21 cellular contexts compared by ENCODE assay signal in the genomic region with DNA sequence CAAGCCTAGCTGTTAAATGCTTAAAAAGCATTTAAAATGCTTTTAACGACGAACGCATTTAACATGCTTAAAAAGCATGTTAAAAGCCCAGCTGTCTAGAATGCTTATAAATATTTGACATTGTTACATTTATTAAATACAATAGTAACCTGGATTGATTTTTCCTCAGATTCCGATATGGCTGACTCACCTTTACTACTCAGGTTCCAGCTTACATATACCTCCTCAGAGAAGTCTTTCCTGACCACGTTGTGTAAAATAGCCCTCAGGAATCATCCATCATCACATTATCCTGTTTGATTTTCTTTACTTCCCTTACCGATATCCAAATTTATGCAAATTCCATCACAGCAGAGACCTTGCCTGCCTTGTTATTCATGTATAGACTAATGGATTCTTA.
DNase-seq lines count a peak whose midpoint lies in the region; ATAC-seq, FAIRE-seq and TF ChIP-seq lines count a peak whose summit lies in the region.
"Had no signal": no experiment of that assay in that cellular context is flagged by ENCODE, and none has a peak within 500 bp of the region (broad histone marks: within the 10 kb centered on the region; RNA-seq: fewer than 3 reads in every experiment).

No MANE protein-coding gene starts in this region.

- FAIRE-seq in islet of Langerhans (lab: Jason Lieb, UNC): peak; percentile 43
- FAIRE-seq: A549, GM12891, GM18507 had no signal

- TF ChIP-seq CTCF in RWPE2 (IDR thresholded peaks at IDR 0.05; ENCODE audit: poor library complexity, severe bottlenecking): no peak

- 0 out of 3 replicates have a peak, but pooled peaks have one; percentile 23 for ATAC-seq in RWPE2 (ENCODE audit: low read depth)
- ATAC-seq in HG03571 (IDR thresholded peaks at IDR 0.05; ENCODE audit: unreplicated experiment): no peak
- ATAC-seq: A549, GM23338, HCT116 had no signal

- peak; percentile 12 to 26 for DNase-seq in NCI-H526 (lab: John Stamatoyannopoulos, UW)
- no peak for DNase-seq in RWPE2 (ENCODE audit: low spot score)
- DNase-seq in activated effector memory CD4-positive, alpha-beta T cell treated with Interleukin-2 at 50 U/mL for 16 hours: no peak
- no peak for DNase-seq in AG20443 (ENCODE audit: low spot score)
- DNase-seq: 8988T; ACHN; C1 segment of cervical spinal cord; Calu3; CD4-positive, alpha-beta memory T cell; COR-L47; DMS53; DMS79 treated with DMSO at 0.1 percent for 48 hours; GF-D8; H9 had no signal

- no peak overlapping the region for H3K4me3 ChIP-seq in RWPE2 (ENCODE audit: severe bottlenecking)
- H3K4me3 ChIP-seq: A549, GM23338 had no signal

- H3K27me3 ChIP-seq in RWPE2 (ENCODE audit: insufficient read depth, poor library complexity, severe bottlenecking): no peaks in the 10 kb centered on the region

- H3K27ac ChIP-seq in RWPE2 (ENCODE audit: poor library complexity, severe bottlenecking): no peak overlapping the region
- H3K27ac ChIP-seq: A549 had no signal

- H3K9me3 ChIP-seq in RWPE2 (ENCODE audit: severe bottlenecking): no peaks in the 10 kb centered on the region
- H3K9me3 ChIP-seq: A549 had no signal

- H3K36me3 ChIP-seq in RWPE2 (ENCODE audit: low read depth): no peaks in the 10 kb centered on the region

- H3K4me1 ChIP-seq in RWPE2 (ENCODE audit: insufficient read depth, poor library complexity, severe bottlenecking): no peaks in the 10 kb centered on the region
- H3K4me1 ChIP-seq: A549 had no signal

Comparison
In these comparisons a context has a peak if more than half of its experiments do, and no peak if none do; other contexts are left out.
1. DNase-seq: peak in NCI-H526 (2 of 2); none in RWPE2 (single experiment), activated effector memory CD4-positive, alpha-beta T cell treated with Interleukin-2 at 50 U/mL for 16 hours (single experiment) and AG20443 (single experiment).